ENCODE assay signal across 1 cellular context in the genomic region with DNA sequence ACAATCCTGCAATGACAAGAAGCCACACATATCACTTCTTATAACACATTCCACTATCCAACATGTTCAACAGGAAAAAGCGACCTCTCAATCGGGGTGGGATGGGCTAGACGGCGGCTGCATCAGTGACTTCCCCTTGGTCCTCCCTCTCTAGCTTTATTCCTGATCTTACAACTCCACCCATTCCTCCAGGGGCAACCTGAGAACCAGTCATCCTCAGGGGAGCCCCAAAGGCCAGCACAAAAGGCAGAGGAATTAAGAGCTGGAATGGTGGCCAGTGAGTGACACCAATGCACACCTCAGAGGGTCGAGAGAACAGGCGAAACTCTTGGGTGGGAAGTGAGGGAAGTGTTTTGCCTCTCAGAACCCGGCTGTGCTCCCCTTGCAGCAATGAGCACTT.
TF ChIP-seq lines count a peak whose summit lies in the region.

No MANE protein-coding gene starts in this region.

TF ChIP-seq in K562, 482 proteins besides CTCF, POLR2A, EP300 and RAD21:
- TF ChIP-seq POLR2AphosphoS5 (IDR thresholded peaks at IDR 0.05; ENCODE audit: control insufficient read depth, insufficient read depth, low read depth, low read length): peak; percentile 55; the same call in 1 of the 2 replicates
- TF ChIP-seq, protein P1, sequence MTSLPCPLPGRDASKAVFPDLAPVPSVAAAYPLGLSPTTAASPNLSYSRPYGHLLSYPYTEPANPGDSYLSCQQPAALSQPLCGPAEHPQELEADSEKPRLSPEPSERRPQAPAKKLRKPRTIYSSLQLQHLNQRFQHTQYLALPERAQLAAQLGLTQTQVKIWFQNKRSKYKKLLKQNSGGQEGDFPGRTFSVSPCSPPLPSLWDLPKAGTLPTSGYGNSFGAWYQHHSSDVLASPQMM (CRISPR knock-in tag; IDR thresholded peaks at IDR 0.05): no peak
